Comparison of ENCODE assay signal across 13 cellular contexts in the genomic region with DNA sequence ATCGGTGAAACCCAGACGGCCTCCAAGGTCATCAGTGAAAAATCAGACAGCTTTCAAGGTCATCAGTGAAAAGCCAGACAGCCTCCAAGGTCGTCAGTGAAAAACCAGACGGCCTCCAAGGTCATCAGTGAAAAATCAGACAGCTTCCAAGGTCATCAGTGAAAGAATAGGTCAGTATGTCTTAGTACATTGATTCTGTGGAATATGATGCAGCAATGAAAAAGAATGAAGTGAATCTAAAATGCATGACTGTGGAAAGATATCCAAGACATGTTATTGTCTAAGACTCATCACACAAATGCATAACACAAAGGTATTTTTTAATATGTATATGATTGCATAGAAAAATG.
DNase-seq lines count a peak whose midpoint lies in the region; ATAC-seq and TF ChIP-seq lines count a peak whose summit lies in the region.
"Had no signal": no experiment of that assay in that cellular context is flagged by ENCODE, and none has a peak within 500 bp of the region (broad histone marks: within the 10 kb centered on the region; RNA-seq: fewer than 3 reads in every experiment).

No MANE protein-coding gene starts in this region.

- H3K9ac ChIP-seq in HCT116 (ENCODE audit: low read length): peak overlapping the region; percentile 6; the same call in 1 of the 2 replicates

- CTCF ChIA-PET in HCT116 (lab: Charles Lee): no interaction called here

- no peak overlapping the region for H2AFZ ChIP-seq in HCT116 (ENCODE audit: low read depth, low read length, poor library complexity, severe bottlenecking)

- peak overlapping the region in 1 of 2 experiments; percentile 4; a peak in 1 of 4 replicates for H3K4me3 ChIP-seq in HCT116 (replicated peaks in 1 of 2; ENCODE audit: low read depth in 1 of 2, low read length in 2 of 2)
- no peak overlapping the region for H3K4me3 ChIP-seq in SJSA1
- no peak overlapping the region for H3K4me3 ChIP-seq in stomach

- TF ChIP-seq CTCF in HCT116 (IDR thresholded peaks at IDR 0.05 in 2 of 3, conservative IDR thresholded peaks at IDR 0.05 in 1 of 3; ENCODE audit: borderline replicate concordance in 1 of 3, insufficient read depth in 1 of 3, low read depth in 2 of 3, low read length in 2 of 3): no peak
- no peak for TF ChIP-seq CTCF in stomach (IDR thresholded peaks at IDR 0.05)

- WGBS in stomach, 5 donors: 83 to 95% (median 91%) methylated on average over 4 of the region's 4 CpGs

- H3K36me3 ChIP-seq in HCT116 (ENCODE audit: control insufficient read depth in 1 of 2, insufficient read depth in 2 of 2, low read length in 2 of 2) (peaks cover 0 to 8% of the 10 kb centered on the region in 2 experiments; a peak in 1 of 4 replicates), SJSA1 (no peaks in the 10 kb centered on the region), stomach (peaks cover 0 to 6% (median 2%) of the 10 kb centered on the region in 4 donors)

- RAD21 ChIA-PET in HCT116 (lab: Charles Lee; ENCODE audit: low non-redundant PET in 1 of 2, low total read pairs in 2 of 2, uncharacterized antibody in 2 of 2, unreplicated experiment in 2 of 2): no interaction called here

- no peaks in the 10 kb centered on the region for H4K20me1 ChIP-seq in HCT116 (ENCODE audit: insufficient read depth)

- no peaks in the 10 kb centered on the region for H3K36me3 Mint-ChIP-seq in immature natural killer cell
- H3K36me3 Mint-ChIP-seq in T-helper 2 cell treated with Interferon-gamma antibody and Interleukin-4, amounts not matched to agents 5 μg/mL and 100 μg/mL, for 36 hours (ENCODE audit: low read depth): peaks cover 3% of the 10 kb centered on the region

- no peaks in the 10 kb centered on the region for H3K9me2 ChIP-seq in HCT116 (ENCODE audit: insufficient read depth)

- POLR2A ChIA-PET in HCT116 (lab: Charles Lee): no interaction called here

- H3K9me3 ChIP-seq in HCT116 (ENCODE audit: control insufficient read depth in 1 of 2, insufficient read depth in 1 of 2, low read depth in 1 of 2, low read length in 2 of 2) (no peaks in the 10 kb centered on the region), SJSA1 (replicated peaks) (no peaks in the 10 kb centered on the region), stomach (no peaks in the 10 kb centered on the region)

- ATAC-seq in HCT116: no peak

- peak overlapping the region; percentile 55 for H3K4me2 ChIP-seq in HCT116 (ENCODE audit: low read length)

- peaks cover 95% of the 10 kb centered on the region for H3K79me2 ChIP-seq in HCT116 (ENCODE audit: insufficient read depth, low read length)

- no TSS peak for BruUV-seq in HCT116 (replicated peaks; lab: Mats Ljungman, UMichigan)

- peaks cover 25 to 33% (median 28%) of the 10 kb centered on the region in 3 donors for H3K27me3 Mint-ChIP-seq in immature natural killer cell (ENCODE audit: low read depth in 3 of 3)
- no peaks in the 10 kb centered on the region for H3K27me3 Mint-ChIP-seq in T-helper 2 cell treated with Interferon-gamma antibody and Interleukin-4, amounts not matched to agents 5 μg/mL and 100 μg/mL, for 36 hours (ENCODE audit: low read depth)

- TF ChIP-seq POLR2A in HCT116 (IDR thresholded peaks at IDR 0.05; ENCODE audit: borderline replicate concordance, extremely low read depth, insufficient read depth, insufficient read length) (no peak), stomach (IDR thresholded peaks at IDR 0.05) (no peak)

- H3K4me3 Mint-ChIP-seq in immature natural killer cell: no peak overlapping the region
- no peak overlapping the region for H3K4me3 Mint-ChIP-seq in T-helper 2 cell treated with Interferon-gamma antibody and Interleukin-4, amounts not matched to agents 5 μg/mL and 100 μg/mL, for 36 hours

- intact Hi-C loops in HCT116 (cut with micrococcal nuclease): no loop called here
- intact Hi-C loops in stomach (cut with DNase I; ENCODE audit: low total_unique reads): no loop called here

- H3K9me3 Mint-ChIP-seq in immature natural killer cell: no peaks in the 10 kb centered on the region
- H3K9me3 Mint-ChIP-seq in T-helper 2 cell treated with Interferon-gamma antibody and Interleukin-4, amounts not matched to agents 5 μg/mL and 100 μg/mL, for 36 hours: no peaks in the 10 kb centered on the region

- peaks cover 58 to 70% of the 10 kb centered on the region in 2 donors for H3K4me1 Mint-ChIP-seq in immature natural killer cell
- peaks cover 36% of the 10 kb centered on the region for H3K4me1 Mint-ChIP-seq in T-helper 2 cell treated with Interferon-gamma antibody and Interleukin-4, amounts not matched to agents 5 μg/mL and 100 μg/mL, for 36 hours (ENCODE audit: low read depth)

- H3K4me1 ChIP-seq in HCT116 (ENCODE audit: control insufficient read depth in 1 of 2, insufficient read depth in 2 of 2, low read length in 2 of 2) (peaks cover 48 to 86% of the 10 kb centered on the region in 2 experiments), SJSA1 (replicated peaks) (peaks cover 49% of the 10 kb centered on the region), stomach (peaks cover 23 to 60% (median 34%) of the 10 kb centered on the region in 4 donors)

- no peak for TF ChIP-seq EP300 in stomach (IDR thresholded peaks at IDR 0.05)

- H3K27ac Mint-ChIP-seq in immature natural killer cell: peak overlapping the region; percentile 39 to 93 (median 76)
- H3K27ac Mint-ChIP-seq in T-helper 2 cell treated with Interferon-gamma antibody and Interleukin-4, amounts not matched to agents 5 μg/mL and 100 μg/mL, for 36 hours: no peak overlapping the region

- DNase-seq in HCT116 (ENCODE audit: low read depth, low spot score) (no peak), SJSA1 (ENCODE audit: low read depth in 1 of 2, low spot score in 2 of 2) (no peak), immature natural killer cell (no peak), stomach (no peak), SKM-1 (lab: John Stamatoyannopoulos, UW; ENCODE audit: unreplicated experiment) (no peak), occipital lobe (lab: John Stamatoyannopoulos, UW) (no peak)
- no peak for DNase-seq in T-helper 2 cell treated with Interferon-gamma antibody and Interleukin-4, amounts not matched to agents 5 μg/mL and 100 μg/mL, for 36 hours (ENCODE audit: low spot score)
- DNase-seq: DMS53, NCI-H1048, NCI-H146, NCI-H2081, NCI-H510A treated with DMSO at 0.1 percent for 48 hours, NCI-H82 had no signal

- H3K27ac ChIP-seq in HCT116 (ENCODE audit: low read depth, low read length) (no peak overlapping the region), SJSA1 (peak overlapping the region; percentile 6; the same call in 1 of the 2 replicates), stomach (peak overlapping the region in 3 of 5 donors; percentile 7 to 49 (median 45))

- H3K27me3 ChIP-seq in HCT116 (ENCODE audit: insufficient read depth, low read length) (no peaks in the 10 kb centered on the region), SJSA1 (replicated peaks) (no peaks in the 10 kb centered on the region), stomach (no peaks in the 10 kb centered on the region)

- TF ChIP-seq RAD21 in HCT116 (IDR thresholded peaks at IDR 0.05; ENCODE audit: low read depth): no peak

TF ChIP-seq in HCT116, 20 proteins besides CTCF, POLR2A, EP300 and RAD21:
- TF ChIP-seq TCF7L2 (IDR thresholded peaks at IDR 0.05; ENCODE audit: borderline replicate concordance, extremely low read depth, insufficient read depth, insufficient read length) (no peak), CBX3 (IDR thresholded peaks at IDR 0.05; ENCODE audit: low read depth) (peak; percentile 31; the same call in 1 of the 2 replicates)
